In the genomic region with DNA sequence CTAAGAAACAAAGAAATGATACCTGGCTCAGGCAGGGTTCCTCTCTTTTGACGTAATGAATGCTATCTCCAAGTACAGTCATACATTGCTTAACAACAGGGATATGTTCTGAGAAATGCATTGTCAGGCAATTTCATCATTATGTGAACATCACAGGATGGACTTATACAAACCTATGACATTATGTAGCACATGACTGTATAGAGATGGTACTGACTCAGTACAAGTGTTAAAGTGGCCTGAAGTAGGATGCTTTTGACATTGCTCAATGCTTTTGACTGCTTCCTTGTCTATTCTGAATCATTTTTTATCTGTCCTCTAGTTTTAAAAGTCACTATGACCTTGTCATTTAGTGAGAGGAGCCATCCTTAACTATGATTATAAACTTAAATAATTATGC, we compare ENCODE assay signal across 20 cellular contexts.
DNase-seq lines count a peak whose midpoint lies in the region; TF ChIP-seq lines count a peak whose summit lies in the region.
"Had no signal": no experiment of that assay in that cellular context is flagged by ENCODE, and none has a peak within 500 bp of the region (broad histone marks: within the 10 kb centered on the region; RNA-seq: fewer than 3 reads in every experiment).

No MANE protein-coding gene starts in this region.

- H3K36me3 ChIP-seq in H7 (replicated peaks; ENCODE audit: control insufficient read depth, insufficient read depth, low read length): no peaks in the 10 kb centered on the region
- H3K36me3 ChIP-seq: thyroid gland had no signal

- BruUV-seq in Calu3 (replicated peaks; lab: Mats Ljungman, UMichigan): no TSS peak

- peaks cover 3% of the 10 kb centered on the region for H3K27me3 Mint-ChIP-seq in nephron progenitor cell (ENCODE audit: low read depth, poor library complexity)
- H3K27me3 Mint-ChIP-seq in Calu3 (ENCODE audit: unreplicated experiment): no peaks in the 10 kb centered on the region
- no peaks in the 10 kb centered on the region for H3K27me3 Mint-ChIP-seq in activated CD4-positive, alpha-beta T cell treated with anti-CD3 and anti-CD28 coated beads, Interleukin-2, amount 10 ng/mL, durations not matched to agents 24 days and 14 days
- H3K27me3 Mint-ChIP-seq: activated CD4-positive, alpha-beta T cell treated with anti-CD3 and anti-CD28 coated beads, Interleukin-2, amount 10 ng/mL, durations not matched to agents 7 days and 5 days; activated naive CD4-positive, alpha-beta T cell treated with anti-CD3 and anti-CD28 coated beads, Interleukin-2, amount 10 ng/mL, durations not matched to agents 7 days and 5 days; CD4-positive, alpha-beta T cell had no signal

- H3K36me3 Mint-ChIP-seq in nephron progenitor cell (ENCODE audit: low read depth) (peaks cover 38% of the 10 kb centered on the region), Calu3 (ENCODE audit: insufficient read depth, unreplicated experiment) (no peaks in the 10 kb centered on the region)
- no peaks in the 10 kb centered on the region for H3K36me3 Mint-ChIP-seq in activated CD4-positive, alpha-beta T cell treated with anti-CD3 and anti-CD28 coated beads, Interleukin-2, amount 10 ng/mL, durations not matched to agents 24 days and 14 days (ENCODE audit: low read depth)
- H3K36me3 Mint-ChIP-seq: activated naive CD4-positive, alpha-beta T cell treated with anti-CD3 and anti-CD28 coated beads, Interleukin-2, amount 10 ng/mL, durations not matched to agents 7 days and 5 days had no signal

- H3K4me3 ChIP-seq in H7 (ENCODE audit: insufficient read depth, low read depth, low read length): no peak overlapping the region
- H3K4me3 ChIP-seq: dorsolateral prefrontal cortex, GM12878, SK-N-MC, thyroid gland had no signal

- H3K27ac Mint-ChIP-seq in nephron progenitor cell (peak overlapping the region; percentile 81), Calu3 (ENCODE audit: unreplicated experiment) (no peak overlapping the region)
- H3K27ac Mint-ChIP-seq in activated CD4-positive, alpha-beta T cell treated with anti-CD3 and anti-CD28 coated beads, Interleukin-2, amount 10 ng/mL, durations not matched to agents 24 days and 14 days: no peak overlapping the region
- H3K27ac Mint-ChIP-seq: activated CD4-positive, alpha-beta T cell treated with anti-CD3 and anti-CD28 coated beads, Interleukin-2, amount 10 ng/mL, durations not matched to agents 7 days and 5 days; activated naive CD4-positive, alpha-beta T cell treated with anti-CD3 and anti-CD28 coated beads, Interleukin-2, amount 10 ng/mL, durations not matched to agents 7 days and 5 days; CD4-positive, alpha-beta T cell had no signal

- peak overlapping the region; percentile 37 for H3K27ac ChIP-seq in epithelial cell of prostate
- H3K27ac ChIP-seq: parathyroid adenoma, SK-N-MC, thyroid gland had no signal

- H3K4me1 Mint-ChIP-seq in nephron progenitor cell (peaks cover 68% of the 10 kb centered on the region), Calu3 (ENCODE audit: low read depth, unreplicated experiment) (no peaks in the 10 kb centered on the region)
- H3K4me1 Mint-ChIP-seq in activated CD4-positive, alpha-beta T cell treated with anti-CD3 and anti-CD28 coated beads, Interleukin-2, amount 10 ng/mL, durations not matched to agents 24 days and 14 days: no peaks in the 10 kb centered on the region
- H3K4me1 Mint-ChIP-seq: activated CD4-positive, alpha-beta T cell treated with anti-CD3 and anti-CD28 coated beads, Interleukin-2, amount 10 ng/mL, durations not matched to agents 7 days and 5 days; activated naive CD4-positive, alpha-beta T cell treated with anti-CD3 and anti-CD28 coated beads, Interleukin-2, amount 10 ng/mL, durations not matched to agents 7 days and 5 days had no signal

- intact Hi-C loops in Calu3 (cut with micrococcal nuclease; ENCODE audit: unreplicated experiment): no loop called here
- intact Hi-C loops in activated CD4-positive, alpha-beta T cell treated with anti-CD3 and anti-CD28 coated beads, Interleukin-2, amount 10 ng/mL, durations not matched to agents 24 days and 14 days (cut with micrococcal nuclease): no loop called here

- CTCF ChIA-PET in Calu3 (lab: Charles Lee): no interaction called here

- H3K9me3 Mint-ChIP-seq in nephron progenitor cell (peaks cover 12% of the 10 kb centered on the region), Calu3 (ENCODE audit: low read depth, unreplicated experiment) (no peaks in the 10 kb centered on the region)
- H3K9me3 Mint-ChIP-seq in activated CD4-positive, alpha-beta T cell treated with anti-CD3 and anti-CD28 coated beads, Interleukin-2, amount 10 ng/mL, durations not matched to agents 24 days and 14 days: no peaks in the 10 kb centered on the region
- H3K9me3 Mint-ChIP-seq: activated CD4-positive, alpha-beta T cell treated with anti-CD3 and anti-CD28 coated beads, Interleukin-2, amount 10 ng/mL, durations not matched to agents 7 days and 5 days; activated naive CD4-positive, alpha-beta T cell treated with anti-CD3 and anti-CD28 coated beads, Interleukin-2, amount 10 ng/mL, durations not matched to agents 7 days and 5 days; brain had no signal

- no peaks in the 10 kb centered on the region for H3K27me3 ChIP-seq in H7 (ENCODE audit: control insufficient read depth, insufficient read depth, low read length)
- H3K27me3 ChIP-seq: dorsolateral prefrontal cortex, thyroid gland had no signal

- DNase-seq in EL (peak; percentile 61), NCI-H460 (ENCODE audit: extremely low read depth, low read depth) (peak; percentile 30), epithelial cell of prostate (ENCODE audit: low read depth, low spot score) (peak; percentile 91), nephron progenitor cell (no peak), H7 (no peak), Calu3 (no peak), DMS79 treated with DMSO at 0.1 percent for 48 hours (lab: John Stamatoyannopoulos, UW) (no peak)
- no peak for DNase-seq in activated CD4-positive, alpha-beta T cell treated with anti-CD3 and anti-CD28 coated beads, Interleukin-2, amount 10 ng/mL, durations not matched to agents 24 days and 14 days
- DNase-seq: activated CD4-positive, alpha-beta T cell treated with anti-CD3 and anti-CD28 coated beads, Interleukin-2, amount 10 ng/mL, durations not matched to agents 7 days and 5 days; activated naive CD4-positive, alpha-beta T cell treated with anti-CD3 and anti-CD28 coated beads, Interleukin-2, amount 10 ng/mL, durations not matched to agents 7 days and 5 days; CD4-positive, alpha-beta T cell; dorsolateral prefrontal cortex; NCI-H2029; NCI-H524; small intestine; thyroid gland had no signal

- H3K4me3 Mint-ChIP-seq in nephron progenitor cell (no peak overlapping the region), Calu3 (ENCODE audit: low read depth, unreplicated experiment) (no peak overlapping the region)
- no peak overlapping the region for H3K4me3 Mint-ChIP-seq in activated CD4-positive, alpha-beta T cell treated with anti-CD3 and anti-CD28 coated beads, Interleukin-2, amount 10 ng/mL, durations not matched to agents 24 days and 14 days
- H3K4me3 Mint-ChIP-seq: activated CD4-positive, alpha-beta T cell treated with anti-CD3 and anti-CD28 coated beads, Interleukin-2, amount 10 ng/mL, durations not matched to agents 7 days and 5 days; activated naive CD4-positive, alpha-beta T cell treated with anti-CD3 and anti-CD28 coated beads, Interleukin-2, amount 10 ng/mL, durations not matched to agents 7 days and 5 days; brain; CD4-positive, alpha-beta T cell had no signal

- TF ChIP-seq CTCF in nephron progenitor cell (IDR thresholded peaks at IDR 0.05): no peak
- TF ChIP-seq CTCF in Calu3 (IDR thresholded peaks at IDR 0.05; ENCODE audit: unreplicated experiment): no peak

Comparison
In these comparisons a context has a peak if more than half of its experiments do, and no peak if none do; other contexts are left out.
1. DNase-seq: peak in EL (single experiment), NCI-H460 (single experiment) and epithelial cell of prostate (single experiment); none in nephron progenitor cell (single experiment), H7 (single experiment), Calu3 (single experiment), activated CD4-positive, alpha-beta T cell treated with anti-CD3 and anti-CD28 coated beads, Interleukin-2, amount 10 ng/mL, durations not matched to agents 24 days and 14 days (single experiment) and DMS79 treated with DMSO at 0.1 percent for 48 hours (single experiment).